In genomic region chr19:34369166-34369565, GRCh38 we compare ENCODE assay signal across 7 cellular contexts. TPM values are rescaled to one million over a fixed set of nuclear protein-coding genes. Genes with fewer than 3 reads are reported as not detected.
DNase-seq lines count a peak whose midpoint lies in the region; TF ChIP-seq lines count a peak whose summit lies in the region.
"Not testable (repeated sequence)": the region's sequence is repeated elsewhere in the genome, so short reads cannot be mapped to it uniquely, and the experiment has no call there.

No MANE protein-coding gene starts in this region.

- H3K4me3 Mint-ChIP-seq in activated CD4-positive, alpha-beta T cell treated with anti-CD3 and anti-CD28 coated beads, Interleukin-2, amount 10 ng/mL, durations not matched to agents 24 days and 14 days = peak overlapping the region; percentile 35
- H3K4me3 Mint-ChIP-seq in activated T-helper 1 cell treated with anti-CD3 and anti-CD28 coated beads, Interleukin-12 subunit alpha, Interleukin-12 subunit beta, Interleukin-2, Interleukin-4 antibody, amounts not matched to agents 30 ng/mL and 10 ng/mL and 1 ng/mL, durations not matched to agents 14 hours and 24 hours and 36 hours = peak overlapping the region; percentile 15
- peak overlapping the region in 4 of 5 experiments; percentile 45 to 99 (median 75) for H3K4me3 Mint-ChIP-seq in brain

- not testable (repeated sequence) for H4K91ac ChIP-seq in trophoblast cell (ENCODE audit: low read depth, low read length)

- peaks cover 71% of the 10 kb centered on the region for H3K36me3 Mint-ChIP-seq in activated CD4-positive, alpha-beta T cell treated with anti-CD3 and anti-CD28 coated beads, Interleukin-2, amount 10 ng/mL, durations not matched to agents 24 days and 14 days (ENCODE audit: low read depth)
- H3K36me3 Mint-ChIP-seq in activated T-helper 1 cell treated with anti-CD3 and anti-CD28 coated beads, Interleukin-12 subunit alpha, Interleukin-12 subunit beta, Interleukin-2, Interleukin-4 antibody, amounts not matched to agents 30 ng/mL and 10 ng/mL and 1 ng/mL, durations not matched to agents 14 hours and 24 hours and 36 hours (ENCODE audit: low read depth) = peaks cover 61% of the 10 kb centered on the region
- H3K36me3 Mint-ChIP-seq in brain = peaks cover 75% of the 10 kb centered on the region

- H3K4ac ChIP-seq in trophoblast cell (ENCODE audit: low read depth, low read length) = not testable (repeated sequence)

- peaks cover 54% of the 10 kb centered on the region for H3K4me1 Mint-ChIP-seq in activated CD4-positive, alpha-beta T cell treated with anti-CD3 and anti-CD28 coated beads, Interleukin-2, amount 10 ng/mL, durations not matched to agents 24 days and 14 days
- peaks cover 49% of the 10 kb centered on the region for H3K4me1 Mint-ChIP-seq in activated T-helper 1 cell treated with anti-CD3 and anti-CD28 coated beads, Interleukin-12 subunit alpha, Interleukin-12 subunit beta, Interleukin-2, Interleukin-4 antibody, amounts not matched to agents 30 ng/mL and 10 ng/mL and 1 ng/mL, durations not matched to agents 14 hours and 24 hours and 36 hours (ENCODE audit: low read depth)
- peaks cover 67% of the 10 kb centered on the region for H3K4me1 Mint-ChIP-seq in brain

- not testable (repeated sequence) for H2BK12ac ChIP-seq in trophoblast cell (ENCODE audit: low read length)

- not testable (repeated sequence) for TF ChIP-seq CTCF in Loucy (conservative IDR thresholded peaks at IDR 0.05; ENCODE audit: low read length); brain (conservative IDR thresholded peaks at IDR 0.05); liver (IDR thresholded peaks at IDR 0.05; ENCODE audit: low read depth, low read length, missing input control)

- TF ChIP-seq RAD21 in liver (IDR thresholded peaks at IDR 0.05) = not testable (repeated sequence)

- H4K20me1 ChIP-seq in Loucy (ENCODE audit: insufficient read depth, low read length, poor library complexity, severe bottlenecking) = peaks cover 53% of the 10 kb centered on the region

- H3K4me1 ChIP-seq in Loucy (ENCODE audit: insufficient read depth, low read length, poor library complexity, severe bottlenecking) (peaks cover 43% of the 10 kb centered on the region), liver (ENCODE audit: control insufficient read depth in 4 of 4, insufficient read depth in 4 of 4, low read length in 3 of 4) (peaks cover 11 to 46% (median 27%) of the 10 kb centered on the region in 4 donors), trophoblast cell (ENCODE audit: control insufficient read depth in 1 of 2, insufficient read depth in 2 of 2, low read length in 2 of 2) (peaks cover 10 to 11% of the 10 kb centered on the region in 2 experiments), skeletal muscle tissue (ENCODE audit: control insufficient read depth in 3 of 3, insufficient read depth in 3 of 3, low read length in 3 of 3) (peaks cover 53 to 63% (median 58%) of the 10 kb centered on the region in 3 donors)

- intact Hi-C loops in activated CD4-positive, alpha-beta T cell treated with anti-CD3 and anti-CD28 coated beads, Interleukin-2, amount 10 ng/mL, durations not matched to agents 24 days and 14 days (cut with micrococcal nuclease); activated T-helper 1 cell treated with anti-CD3 and anti-CD28 coated beads, Interleukin-12 subunit alpha, Interleukin-12 subunit beta, Interleukin-2, Interleukin-4 antibody, amounts not matched to agents 30 ng/mL and 10 ng/mL and 1 ng/mL, durations not matched to agents 14 hours and 24 hours and 36 hours (cut with micrococcal nuclease): not testable (repeated sequence)

- not testable (repeated sequence) for H2BK5ac ChIP-seq in trophoblast cell (ENCODE audit: low read depth, low read length, poor library complexity)

- not testable (repeated sequence) for H3F3A ChIP-seq in Loucy (ENCODE audit: low read depth)

- not testable (repeated sequence) for H3K27me3 ChIP-seq in Loucy (ENCODE audit: insufficient read depth, low read length, poor library complexity, severe bottlenecking); liver (ENCODE audit: control insufficient read depth in 4 of 4, insufficient read depth in 4 of 4, low read length in 3 of 4); trophoblast cell (ENCODE audit: insufficient read depth, low read length); skeletal muscle tissue (ENCODE audit: control insufficient read depth in 3 of 3, insufficient read depth in 3 of 3, low read length in 3 of 3)

- H4K12ac ChIP-seq in trophoblast cell (ENCODE audit: low read depth, low read length) = not testable (repeated sequence)

- H2AFZ ChIP-seq in Loucy (ENCODE audit: low read length); trophoblast cell (ENCODE audit: insufficient read depth, low read length, poor library complexity): not testable (repeated sequence)

- H2BK120ac ChIP-seq in trophoblast cell (ENCODE audit: insufficient read depth, low read length, poor library complexity) = not testable (repeated sequence)

- not testable (repeated sequence) for H3K18ac ChIP-seq in trophoblast cell (ENCODE audit: low read length)

- peak overlapping the region; percentile 49 for H3K9ac ChIP-seq in Loucy (ENCODE audit: low read depth, low read length, poor library complexity, severe bottlenecking)
- H3K9ac ChIP-seq in liver (ENCODE audit: low read depth in 1 of 2, low read length in 2 of 2); trophoblast cell (ENCODE audit: low read length); skeletal muscle tissue (ENCODE audit: low read depth in 1 of 3, low read length in 3 of 3): not testable (repeated sequence)

- peak overlapping the region; percentile 90 for H3K4me2 ChIP-seq in Loucy (ENCODE audit: low read depth, low read length, poor library complexity, severe bottlenecking)
- not testable (repeated sequence) for H3K4me2 ChIP-seq in trophoblast cell (ENCODE audit: low read length)

- H3K23ac ChIP-seq in trophoblast cell (ENCODE audit: low read length) = not testable (repeated sequence)

- H3K27ac ChIP-seq in liver (ENCODE audit: low read depth in 1 of 2, low read length in 2 of 2) (peak overlapping the region; percentile 13 to 67), skeletal muscle tissue (ENCODE audit: low read depth, low read length) (peak overlapping the region; percentile 91)
- H3K27ac ChIP-seq in trophoblast cell (ENCODE audit: low read depth, low read length) = not testable (repeated sequence)

- not testable (repeated sequence) for H3K27me3 Mint-ChIP-seq in activated CD4-positive, alpha-beta T cell treated with anti-CD3 and anti-CD28 coated beads, Interleukin-2, amount 10 ng/mL, durations not matched to agents 24 days and 14 days; activated T-helper 1 cell treated with anti-CD3 and anti-CD28 coated beads, Interleukin-12 subunit alpha, Interleukin-12 subunit beta, Interleukin-2, Interleukin-4 antibody, amounts not matched to agents 30 ng/mL and 10 ng/mL and 1 ng/mL, durations not matched to agents 14 hours and 24 hours and 36 hours (ENCODE audit: insufficient read depth)
- peaks cover 15% of the 10 kb centered on the region for H3K27me3 Mint-ChIP-seq in brain

- H3K9me2 ChIP-seq in Loucy (replicated peaks; ENCODE audit: low read depth, low read length) = not testable (repeated sequence)

- H3K14ac ChIP-seq in trophoblast cell (ENCODE audit: low read length) = not testable (repeated sequence)

- not testable (repeated sequence) for H3K27ac Mint-ChIP-seq in activated CD4-positive, alpha-beta T cell treated with anti-CD3 and anti-CD28 coated beads, Interleukin-2, amount 10 ng/mL, durations not matched to agents 24 days and 14 days; activated T-helper 1 cell treated with anti-CD3 and anti-CD28 coated beads, Interleukin-12 subunit alpha, Interleukin-12 subunit beta, Interleukin-2, Interleukin-4 antibody, amounts not matched to agents 30 ng/mL and 10 ng/mL and 1 ng/mL, durations not matched to agents 14 hours and 24 hours and 36 hours
- H3K27ac Mint-ChIP-seq in brain = peak overlapping the region in 1 of 5 experiments; percentile 56

- peak overlapping the region; percentile 98 for H3K4me3 ChIP-seq in Loucy (ENCODE audit: low read length, poor library complexity, severe bottlenecking)
- H3K4me3 ChIP-seq in liver (ENCODE audit: low read depth in 1 of 3, low read length in 3 of 3); trophoblast cell (ENCODE audit: low read depth, low read length); skeletal muscle tissue (ENCODE audit: low read length in 3 of 3): not testable (repeated sequence)

- not testable (repeated sequence) for H3K9me3 ChIP-seq in Loucy (ENCODE audit: insufficient read depth, low read depth, low read length); liver (ENCODE audit: control insufficient read depth in 4 of 4, low read length in 3 of 4); trophoblast cell (ENCODE audit: insufficient read depth, low read depth, low read length); skeletal muscle tissue (ENCODE audit: control insufficient read depth in 3 of 3, low read length in 3 of 3)

- H3K79me1 ChIP-seq in trophoblast cell (ENCODE audit: low read length) = not testable (repeated sequence)

- 91% methylated on average over 10 of the region's 10 CpGs for WGBS in liver
- WGBS in trophoblast cell (ENCODE audit: extremely low coverage, insufficient coverage, insufficient read length) = no CpG with 5 or more reads among the region's 10 CpGs

- H2AK5ac ChIP-seq in trophoblast cell (ENCODE audit: low read length) = not testable (repeated sequence)

- not testable (repeated sequence) for DNase-seq in activated CD4-positive, alpha-beta T cell treated with anti-CD3 and anti-CD28 coated beads, Interleukin-2, amount 10 ng/mL, durations not matched to agents 24 days and 14 days; activated T-helper 1 cell treated with anti-CD3 and anti-CD28 coated beads, Interleukin-12 subunit alpha, Interleukin-12 subunit beta, Interleukin-2, Interleukin-4 antibody, amounts not matched to agents 30 ng/mL and 10 ng/mL and 1 ng/mL, durations not matched to agents 14 hours and 24 hours and 36 hours (ENCODE audit: low spot score)
- DNase-seq in trophoblast cell = peak; percentile 43 to 64

- H3K36me3 ChIP-seq in Loucy (ENCODE audit: insufficient read depth, low read length) (peaks cover 39% of the 10 kb centered on the region; the same call in 1 of the 2 replicates), liver (ENCODE audit: control insufficient read depth in 4 of 4, insufficient read depth in 3 of 4, low read depth in 1 of 4, low read length in 3 of 4) (peaks cover 2 to 19% (median 15%) of the 10 kb centered on the region in 4 donors), trophoblast cell (ENCODE audit: control insufficient read depth in 1 of 2, insufficient read depth in 2 of 2, low read length in 2 of 2) (peaks cover 22% of the 10 kb centered on the region in 2 experiments), skeletal muscle tissue (ENCODE audit: control insufficient read depth in 3 of 3, insufficient read depth in 3 of 3, low read length in 3 of 3) (peaks cover 45 to 56% (median 51%) of the 10 kb centered on the region in 3 donors)

- not testable (repeated sequence) for H3K9me3 Mint-ChIP-seq in activated CD4-positive, alpha-beta T cell treated with anti-CD3 and anti-CD28 coated beads, Interleukin-2, amount 10 ng/mL, durations not matched to agents 24 days and 14 days; activated T-helper 1 cell treated with anti-CD3 and anti-CD28 coated beads, Interleukin-12 subunit alpha, Interleukin-12 subunit beta, Interleukin-2, Interleukin-4 antibody, amounts not matched to agents 30 ng/mL and 10 ng/mL and 1 ng/mL, durations not matched to agents 14 hours and 24 hours and 36 hours; brain

- peaks cover 80% of the 10 kb centered on the region for H3K79me2 ChIP-seq in Loucy (ENCODE audit: insufficient read depth, low read length)
- not testable (repeated sequence) for H3K79me2 ChIP-seq in trophoblast cell (ENCODE audit: control insufficient read depth, insufficient read depth, low read length, poor library complexity)

- not testable (repeated sequence) for H4K8ac ChIP-seq in trophoblast cell (ENCODE audit: low read depth, low read length)

RNA-seq across cellular contexts. Expression of gene GPI, which starts 4.2 kb away (rescaled TPM):
- total RNA-seq in activated CD4-positive, alpha-beta T cell treated with anti-CD3 and anti-CD28 coated beads, Interleukin-2, amount 10 ng/mL, durations not matched to agents 24 days and 14 days = 592 and 598 TPM in 2 replicates
- 502 and 509 TPM in 2 replicates for total RNA-seq in activated T-helper 1 cell treated with anti-CD3 and anti-CD28 coated beads, Interleukin-12 subunit alpha, Interleukin-12 subunit beta, Interleukin-2, Interleukin-4 antibody, amounts not matched to agents 30 ng/mL and 10 ng/mL and 1 ng/mL, durations not matched to agents 14 hours and 24 hours and 36 hours
- polyA plus RNA-seq in brain (ENCODE audit: insufficient read depth, low read depth, low replicate concordance) = 326 TPM
- total RNA-seq in liver = 100 to 1,000 TPM in 1 of 2 donors, 10 to 100 TPM in 1; 61.8 to 182 TPM
- polyA plus RNA-seq in liver = 100 to 1,000 TPM; 133 to 191 TPM
- polyA plus RNA-seq in trophoblast cell (2013) = 83.4 and 84.5 TPM in 2 replicates
- 80.4 TPM for total RNA-seq in skeletal muscle tissue

RNA-seq across cellular contexts. Expression of gene PDCD2L, which starts 35.0 kb away (rescaled TPM):
- total RNA-seq in activated CD4-positive, alpha-beta T cell treated with anti-CD3 and anti-CD28 coated beads, Interleukin-2, amount 10 ng/mL, durations not matched to agents 24 days and 14 days = 44.4 and 50.8 TPM in 2 replicates
- 51.3 and 52.3 TPM in 2 replicates for total RNA-seq in activated T-helper 1 cell treated with anti-CD3 and anti-CD28 coated beads, Interleukin-12 subunit alpha, Interleukin-12 subunit beta, Interleukin-2, Interleukin-4 antibody, amounts not matched to agents 30 ng/mL and 10 ng/mL and 1 ng/mL, durations not matched to agents 14 hours and 24 hours and 36 hours
- 20.0 TPM for polyA plus RNA-seq in brain (ENCODE audit: insufficient read depth, low read depth, low replicate concordance)
- total RNA-seq in liver = 1 to 10 TPM; 5.0 to 5.1 TPM
- 1 to 10 TPM; 3.8 to 7.6 TPM for polyA plus RNA-seq in liver
- 18.1 and 19.0 TPM in 2 replicates for polyA plus RNA-seq in trophoblast cell (2013)
- total RNA-seq in skeletal muscle tissue = 19.8 TPM

RNA-seq across cellular contexts. Expression of gene UBA2, which starts 59.0 kb away (rescaled TPM):
- 186 and 190 TPM in 2 replicates for total RNA-seq in activated CD4-positive, alpha-beta T cell treated with anti-CD3 and anti-CD28 coated beads, Interleukin-2, amount 10 ng/mL, durations not matched to agents 24 days and 14 days
- total RNA-seq in activated T-helper 1 cell treated with anti-CD3 and anti-CD28 coated beads, Interleukin-12 subunit alpha, Interleukin-12 subunit beta, Interleukin-2, Interleukin-4 antibody, amounts not matched to agents 30 ng/mL and 10 ng/mL and 1 ng/mL, durations not matched to agents 14 hours and 24 hours and 36 hours = 173 and 175 TPM in 2 replicates
- 61.1 TPM for polyA plus RNA-seq in brain (ENCODE audit: insufficient read depth, low read depth, low replicate concordance)
- total RNA-seq in liver = 10 to 100 TPM; 40.2 to 46.3 TPM
- 10 to 100 TPM; 15.9 to 20.5 TPM for polyA plus RNA-seq in liver
- polyA plus RNA-seq in trophoblast cell (2013) = 118 and 135 TPM in 2 replicates
- total RNA-seq in skeletal muscle tissue = 121 TPM

Comparison
In these comparisons a context has a peak if more than half of its experiments do, and no peak if none do; other contexts are left out.
1. H3K4me3 Mint-ChIP-seq: peak in every context shown above with its lines; median percentile 75 in brain; 35 in activated CD4-positive, alpha-beta T cell treated with anti-CD3 and anti-CD28 coated beads, Interleukin-2, amount 10 ng/mL, durations not matched to agents 24 days and 14 days; 15 in activated T-helper 1 cell treated with anti-CD3 and anti-CD28 coated beads, Interleukin-12 subunit alpha, Interleukin-12 subunit beta, Interleukin-2, Interleukin-4 antibody, amounts not matched to agents 30 ng/mL and 10 ng/mL and 1 ng/mL, durations not matched to agents 14 hours and 24 hours and 36 hours.